ENCODE assay signal across 1 cellular context in genomic region chr20:33662172-33662571, GRCh38.
TF ChIP-seq lines count a peak whose summit lies in the region.

TSS of gene C20orf144 (plus strand) at chr20:33662327. CDS start at chr20:33662346, 19 bp downstream.

TF ChIP-seq in endothelial cell of umbilical vein, 7 proteins besides CTCF, POLR2A, EP300 and RAD21:
- TF ChIP-seq MAX (IDR thresholded peaks at IDR 0.05; ENCODE audit: insufficient read depth, insufficient read length): no peak
